Comparison of ENCODE assay signal across 8 cellular contexts in the genomic region with DNA sequence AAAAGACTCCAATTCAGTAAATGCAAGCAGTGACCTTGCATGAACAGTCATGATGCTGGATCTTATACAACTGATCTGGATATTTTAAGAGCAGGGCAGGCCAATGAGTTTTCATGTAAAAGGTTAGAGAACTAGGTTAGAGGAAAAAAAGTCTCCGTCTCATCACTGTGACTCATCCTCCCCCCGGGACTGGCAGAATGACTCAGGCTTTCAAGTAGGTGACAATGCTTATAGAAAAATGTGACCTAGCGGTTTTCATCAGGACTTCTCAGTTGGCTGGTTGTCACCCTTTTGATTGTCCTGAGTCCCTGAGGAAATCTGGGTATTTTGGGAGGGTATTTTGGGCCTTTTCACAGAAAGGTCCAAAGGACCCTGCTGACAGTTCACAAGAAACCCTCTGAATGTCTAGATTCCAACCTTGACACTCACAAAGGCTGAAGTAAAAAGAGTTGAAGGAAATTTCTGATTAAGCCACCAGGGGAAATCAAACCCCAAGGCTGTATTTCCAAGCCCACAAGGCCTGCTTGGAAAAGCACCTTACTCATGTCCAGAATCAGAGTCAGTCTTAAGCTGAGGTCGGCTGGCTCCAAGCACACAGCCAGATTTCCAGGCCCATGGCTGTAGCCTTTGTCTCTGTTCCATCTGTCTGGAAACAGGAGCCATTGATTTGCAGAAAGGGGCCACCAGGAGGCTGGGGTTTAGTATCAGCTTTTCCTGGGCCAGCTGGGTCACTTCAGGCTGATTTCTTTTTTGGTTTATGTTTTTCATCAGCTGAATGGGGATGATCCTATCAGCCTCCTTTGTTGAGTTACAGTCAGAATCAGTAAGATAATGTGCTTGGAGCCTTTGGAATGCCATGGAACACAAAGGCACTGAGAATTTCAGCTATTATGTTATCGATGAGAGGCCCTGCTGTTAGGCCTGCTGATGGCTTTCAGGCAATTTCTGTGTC.
DNase-seq lines count a peak whose midpoint lies in the region; ATAC-seq and TF ChIP-seq lines count a peak whose summit lies in the region.

No MANE protein-coding gene starts in this region.

- no peaks in the 10 kb centered on the region for H3K4me1 Mint-ChIP-seq in T-cell

- TF ChIP-seq POLR2A in esophagus muscularis mucosa (IDR thresholded peaks at IDR 0.05; ENCODE audit: low read depth), result no peak

- no peaks in the 10 kb centered on the region for H3K36me3 Mint-ChIP-seq in T-cell

- peak; percentile 94 for ATAC-seq in GM18519 (IDR thresholded peaks at IDR 0.05; ENCODE audit: low FRiP score, unreplicated experiment)
- ATAC-seq in HG03045 (IDR thresholded peaks at IDR 0.05; ENCODE audit: unreplicated experiment), result peak; percentile 87
- no peak for ATAC-seq in T-cell (replicated peaks in 1 of 4)

- H3K4me3 ChIP-seq in A673 (ENCODE audit: low read depth, low read length, poor library complexity, severe bottlenecking), result no peak overlapping the region
- H3K4me3 ChIP-seq in esophagus muscularis mucosa, result no peak overlapping the region

- no TSS peak for BruUV-seq in A673 (replicated peaks; lab: Mats Ljungman, UMichigan)

- peaks cover 0 to 3% of the 10 kb centered on the region in 2 donors for H3K27me3 Mint-ChIP-seq in T-cell

- H3K9me3 ChIP-seq in A673 (ENCODE audit: low read depth, low read length, poor library complexity, severe bottlenecking) (no peaks in the 10 kb centered on the region), esophagus muscularis mucosa (no peaks in the 10 kb centered on the region)

- 41% methylated on average over 5 of the region's 5 CpGs for WGBS in esophagus muscularis mucosa

- H3K27ac ChIP-seq in A673 (ENCODE audit: low read depth, low read length, poor library complexity, severe bottlenecking) (no peak overlapping the region), esophagus muscularis mucosa (replicated peaks in 1 of 4) (peak overlapping the region; percentile 5 to 54 (median 26))

- H3K4me1 ChIP-seq in A673 (ENCODE audit: insufficient read depth, low read length, poor library complexity, severe bottlenecking) (no peaks in the 10 kb centered on the region), esophagus muscularis mucosa (peaks cover 0 to 12% (median 10%) of the 10 kb centered on the region in 4 donors)

- H3K27ac Mint-ChIP-seq in T-cell, result no peak overlapping the region

- TF ChIP-seq CTCF in A673 (conservative IDR thresholded peaks at IDR 0.05; ENCODE audit: low read depth, low read length) (no peak; the same call in 1 of the 2 replicates), esophagus muscularis mucosa (IDR thresholded peaks at IDR 0.05) (peak in 1 of 3 experiments; percentile 20)

- H3K9me3 Mint-ChIP-seq in T-cell, result no peaks in the 10 kb centered on the region

- no peak overlapping the region for H3K4me3 Mint-ChIP-seq in T-cell

- POLR2A ChIA-PET in A673 (lab: Charles Lee; ENCODE audit: low non-redundant PET) (no interaction called here), T-cell (lab: Charles Lee) (no interaction called here)

- no peaks in the 10 kb centered on the region for H3K36me3 ChIP-seq in A673 (ENCODE audit: insufficient read depth, low read length, poor library complexity, severe bottlenecking)
- H3K36me3 ChIP-seq in esophagus muscularis mucosa, result no peaks in the 10 kb centered on the region

- intact Hi-C loops in A673 (cut with micrococcal nuclease; ENCODE audit: unreplicated experiment) (no loop called here), esophagus muscularis mucosa (cut with DNase I) (no loop called here)

- DNase-seq in A673 (ENCODE audit: low spot score) (peak; percentile 82), SIG-M5 (lab: John Stamatoyannopoulos, UW) (peak; percentile 7), esophagus muscularis mucosa (ENCODE audit: extremely low spot score) (no peak), putamen (ENCODE audit: low spot score) (peak; percentile 84), T-cell (no peak)
- no peak for DNase-seq in effector CD8-positive, alpha-beta T cell (lab: John Stamatoyannopoulos, UW)

- TF ChIP-seq EP300 in esophagus muscularis mucosa (IDR thresholded peaks at IDR 0.05), result no peak

- CTCF ChIA-PET in A673 (lab: Charles Lee) (no interaction called here), T-cell (lab: Charles Lee) (no interaction called here)

- H3K27me3 ChIP-seq in A673 (replicated peaks; ENCODE audit: insufficient read depth, low read depth, low read length, poor library complexity), result no peaks in the 10 kb centered on the region
- H3K27me3 ChIP-seq in esophagus muscularis mucosa, result no peaks in the 10 kb centered on the region

Comparison
In these comparisons a context has a peak if more than half of its experiments do, and no peak if none do; other contexts are left out.
1. DNase-seq: peak in A673 (single experiment), SIG-M5 (single experiment) and putamen (single experiment); none in esophagus muscularis mucosa (single experiment), T-cell (0 of 34) and effector CD8-positive, alpha-beta T cell (single experiment).
2. ATAC-seq: peak in GM18519 (single experiment) and HG03045 (single experiment); none in T-cell (0 of 4).